Comparison of ENCODE assay signal across 21 cellular contexts in the genomic region with DNA sequence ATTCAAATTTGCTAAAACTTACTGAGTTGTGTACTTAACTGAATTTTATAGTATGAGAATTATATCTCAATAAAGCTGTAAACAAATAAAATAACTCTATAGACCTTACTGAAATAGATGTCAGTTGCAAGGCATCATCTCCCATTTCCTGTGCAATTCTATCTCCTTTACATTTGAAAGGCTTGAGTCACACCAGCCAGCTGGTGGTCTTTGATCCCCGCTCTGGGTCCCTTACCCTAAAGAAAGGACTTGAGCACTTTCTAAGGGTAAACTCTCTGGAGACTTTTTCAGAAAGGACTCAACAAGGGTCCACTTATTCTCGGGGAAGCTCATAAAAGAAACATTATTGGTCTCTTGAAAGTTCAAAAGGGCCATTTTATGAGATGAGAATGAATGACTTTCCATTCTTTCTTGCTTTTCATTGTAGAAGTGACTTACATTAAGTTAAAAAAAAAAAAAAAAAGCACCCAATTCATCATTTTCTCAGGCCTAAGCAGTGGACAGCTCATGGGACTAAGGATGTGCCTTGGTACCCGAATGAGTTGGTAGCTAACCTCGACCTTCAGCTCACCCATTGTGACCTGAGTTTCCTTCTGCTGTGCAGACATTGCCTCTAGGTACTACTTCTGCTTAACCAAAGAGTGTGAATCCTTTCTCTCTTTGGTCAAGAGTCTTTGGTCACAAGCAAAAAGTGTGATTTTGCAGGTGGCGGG.
"Had no signal": no experiment of that assay in that cellular context is flagged by ENCODE, and none has a peak within 500 bp of the region (broad histone marks: within the 10 kb centered on the region; RNA-seq: fewer than 3 reads in every experiment).

No MANE protein-coding gene starts in this region.

- H3K4me3 Mint-ChIP-seq: activated naive CD8-positive, alpha-beta T cell treated with anti-CD3 and anti-CD28 coated beads, Interleukin-2, amount 10 ng/mL, durations not matched to agents 7 days and 5 days; activated T-helper 1 cell treated with anti-CD3 and anti-CD28 coated beads, Interleukin-12 subunit alpha, Interleukin-12 subunit beta, Interleukin-2, Interleukin-4 antibody, amounts not matched to agents 30 ng/mL and 10 ng/mL and 1 ng/mL, durations not matched to agents 14 hours and 24 hours and 36 hours; brain; central memory CD8-positive, alpha-beta T cell; immature natural killer cell; nephron; stimulated activated naive CD8-positive, alpha-beta T cell treated with anti-CD3 and anti-CD28 coated beads, Interleukin-15, Interleukin-2, amounts not matched to agents 100 ng/mL and 50 ng/mL, for 24 hours had no signal

- H3K9me3 Mint-ChIP-seq: activated naive CD8-positive, alpha-beta T cell treated with anti-CD3 and anti-CD28 coated beads, Interleukin-2, amount 10 ng/mL, durations not matched to agents 7 days and 5 days; activated T-helper 1 cell treated with anti-CD3 and anti-CD28 coated beads, Interleukin-12 subunit alpha, Interleukin-12 subunit beta, Interleukin-2, Interleukin-4 antibody, amounts not matched to agents 30 ng/mL and 10 ng/mL and 1 ng/mL, durations not matched to agents 14 hours and 24 hours and 36 hours; central memory CD8-positive, alpha-beta T cell; immature natural killer cell; nephron; stimulated activated naive CD8-positive, alpha-beta T cell treated with anti-CD3 and anti-CD28 coated beads, Interleukin-15, Interleukin-2, amounts not matched to agents 100 ng/mL and 50 ng/mL, for 24 hours had no signal

- DNase-seq: activated CD4-positive, alpha-beta T cell treated with anti-CD3 and anti-CD28 coated beads, Interleukin-2, amount 50 U/mL, for 1 hour; activated naive CD4-positive, alpha-beta T cell; activated naive CD8-positive, alpha-beta T cell treated with anti-CD3 and anti-CD28 coated beads, Interleukin-2, amount 10 ng/mL, durations not matched to agents 7 days and 5 days; foreskin fibroblast; glutamatergic neuron; hypothalamus; immature natural killer cell; stimulated activated CD4-positive, alpha-beta T cell treated with anti-CD3 and anti-CD28 coated beads, Interleukin-4, amount 100 ng/mL, for 24 hours; trophoblast cell had no signal

- H3K27ac ChIP-seq: coronary artery, right atrium auricular region, skin epidermis, suprapubic skin had no signal

- H3K27me3 ChIP-seq: right atrium auricular region had no signal

- H3K9me3 ChIP-seq: right atrium auricular region, suprapubic skin had no signal

- H3K36me3 ChIP-seq: right atrium auricular region, suprapubic skin had no signal

- H3K27me3 Mint-ChIP-seq: activated naive CD8-positive, alpha-beta T cell treated with anti-CD3 and anti-CD28 coated beads, Interleukin-2, amount 10 ng/mL, durations not matched to agents 7 days and 5 days had no signal

- H3K4me3 ChIP-seq: coronary artery, right atrium auricular region, skin epidermis, suprapubic skin had no signal

- H3K36me3 Mint-ChIP-seq: brain, immature natural killer cell had no signal

- ATAC-seq: activated CD4-positive, CD25-positive, alpha-beta regulatory T cell treated with anti-CD3 and anti-CD28 coated beads, Interleukin-2, amount 50 U/mL, for 24 hours had no signal

- H3K27ac Mint-ChIP-seq: activated naive CD8-positive, alpha-beta T cell treated with anti-CD3 and anti-CD28 coated beads, Interleukin-2, amount 10 ng/mL, durations not matched to agents 7 days and 5 days; activated T-helper 1 cell treated with anti-CD3 and anti-CD28 coated beads, Interleukin-12 subunit alpha, Interleukin-12 subunit beta, Interleukin-2, Interleukin-4 antibody, amounts not matched to agents 30 ng/mL and 10 ng/mL and 1 ng/mL, durations not matched to agents 14 hours and 24 hours and 36 hours; brain; immature natural killer cell; nephron; progenitor cell of endocrine pancreas; stimulated activated naive CD8-positive, alpha-beta T cell treated with anti-CD3 and anti-CD28 coated beads, Interleukin-15, Interleukin-2, amounts not matched to agents 100 ng/mL and 50 ng/mL, for 24 hours had no signal

- FAIRE-seq: endothelial cell of umbilical vein had no signal

- H3K4me1 ChIP-seq: right atrium auricular region, suprapubic skin had no signal
